1 cellular context compared by ENCODE assay signal in the genomic region with DNA sequence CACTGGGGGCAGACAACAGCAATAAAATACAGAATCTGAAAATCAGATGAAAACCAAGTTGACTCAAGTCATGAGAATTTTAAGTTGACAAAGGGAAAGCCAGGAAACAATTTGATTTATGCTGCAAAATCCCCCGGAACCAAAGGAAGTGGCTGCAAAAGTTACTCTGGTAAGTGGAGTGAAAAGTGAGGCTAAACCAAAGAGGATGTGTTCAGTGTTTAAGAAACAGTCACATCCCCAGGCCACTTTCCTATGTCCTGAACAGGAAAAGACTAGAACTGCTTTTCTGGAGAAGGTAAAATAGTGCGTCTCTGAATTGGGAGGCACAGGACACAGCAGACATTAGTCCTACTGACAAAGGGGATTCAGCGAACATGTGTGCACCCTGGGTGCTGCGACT.
TF ChIP-seq lines count a peak whose summit lies in the region.

No MANE protein-coding gene starts in this region.

TF ChIP-seq in GM12878, 131 proteins besides CTCF, POLR2A, EP300 and RAD21:
- TF ChIP-seq CUX1 (IDR thresholded peaks at IDR 0.05; ENCODE audit: insufficient replicate concordance, low read depth, low read length) (no peak), STAT3 (IDR thresholded peaks at IDR 0.05; ENCODE audit: low read depth, low read length) (0 out of 2 replicates have a peak, but pooled peaks have one; percentile 60), IKZF1 (conservative IDR thresholded peaks at IDR 0.05) (peak; percentile 40), BACH1 (IDR thresholded peaks at IDR 0.05; ENCODE audit: borderline replicate concordance) (0 out of 2 replicates have a peak, but pooled peaks have one; percentile 19), RUNX3 (IDR thresholded peaks at IDR 0.05; ENCODE audit: low read length) (peak; percentile 24; the same call in 1 of the 2 replicates), CHD1 (IDR thresholded peaks at IDR 0.05; ENCODE audit: low read depth, low read length) (no peak), EED (IDR thresholded peaks at IDR 0.05; ENCODE audit: low read depth) (0 out of 2 replicates have a peak, but pooled peaks have one; percentile 23), SPI1 (IDR thresholded peaks at IDR 0.05; ENCODE audit: borderline replicate concordance, insufficient read depth, low read depth, low read length) (0 out of 2 replicates have a peak, but pooled peaks have one; percentile 19), IKZF2 (IDR thresholded peaks at IDR 0.05) (peak in 1 of 2 experiments; percentile 39; a peak in 1 of 4 replicates)
- TF ChIP-seq, protein P1, sequence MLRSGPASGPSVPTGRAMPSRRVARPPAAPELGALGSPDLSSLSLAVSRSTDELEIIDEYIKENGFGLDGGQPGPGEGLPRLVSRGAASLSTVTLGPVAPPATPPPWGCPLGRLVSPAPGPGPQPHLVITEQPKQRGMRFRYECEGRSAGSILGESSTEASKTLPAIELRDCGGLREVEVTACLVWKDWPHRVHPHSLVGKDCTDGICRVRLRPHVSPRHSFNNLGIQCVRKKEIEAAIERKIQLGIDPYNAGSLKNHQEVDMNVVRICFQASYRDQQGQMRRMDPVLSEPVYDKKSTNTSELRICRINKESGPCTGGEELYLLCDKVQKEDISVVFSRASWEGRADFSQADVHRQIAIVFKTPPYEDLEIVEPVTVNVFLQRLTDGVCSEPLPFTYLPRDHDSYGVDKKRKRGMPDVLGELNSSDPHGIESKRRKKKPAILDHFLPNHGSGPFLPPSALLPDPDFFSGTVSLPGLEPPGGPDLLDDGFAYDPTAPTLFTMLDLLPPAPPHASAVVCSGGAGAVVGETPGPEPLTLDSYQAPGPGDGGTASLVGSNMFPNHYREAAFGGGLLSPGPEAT (IDR thresholded peaks at IDR 0.05; ENCODE audit: low read depth), result 0 out of 2 replicates have a peak, but pooled peaks have one; percentile 13
- TF ChIP-seq, protein P2, sequence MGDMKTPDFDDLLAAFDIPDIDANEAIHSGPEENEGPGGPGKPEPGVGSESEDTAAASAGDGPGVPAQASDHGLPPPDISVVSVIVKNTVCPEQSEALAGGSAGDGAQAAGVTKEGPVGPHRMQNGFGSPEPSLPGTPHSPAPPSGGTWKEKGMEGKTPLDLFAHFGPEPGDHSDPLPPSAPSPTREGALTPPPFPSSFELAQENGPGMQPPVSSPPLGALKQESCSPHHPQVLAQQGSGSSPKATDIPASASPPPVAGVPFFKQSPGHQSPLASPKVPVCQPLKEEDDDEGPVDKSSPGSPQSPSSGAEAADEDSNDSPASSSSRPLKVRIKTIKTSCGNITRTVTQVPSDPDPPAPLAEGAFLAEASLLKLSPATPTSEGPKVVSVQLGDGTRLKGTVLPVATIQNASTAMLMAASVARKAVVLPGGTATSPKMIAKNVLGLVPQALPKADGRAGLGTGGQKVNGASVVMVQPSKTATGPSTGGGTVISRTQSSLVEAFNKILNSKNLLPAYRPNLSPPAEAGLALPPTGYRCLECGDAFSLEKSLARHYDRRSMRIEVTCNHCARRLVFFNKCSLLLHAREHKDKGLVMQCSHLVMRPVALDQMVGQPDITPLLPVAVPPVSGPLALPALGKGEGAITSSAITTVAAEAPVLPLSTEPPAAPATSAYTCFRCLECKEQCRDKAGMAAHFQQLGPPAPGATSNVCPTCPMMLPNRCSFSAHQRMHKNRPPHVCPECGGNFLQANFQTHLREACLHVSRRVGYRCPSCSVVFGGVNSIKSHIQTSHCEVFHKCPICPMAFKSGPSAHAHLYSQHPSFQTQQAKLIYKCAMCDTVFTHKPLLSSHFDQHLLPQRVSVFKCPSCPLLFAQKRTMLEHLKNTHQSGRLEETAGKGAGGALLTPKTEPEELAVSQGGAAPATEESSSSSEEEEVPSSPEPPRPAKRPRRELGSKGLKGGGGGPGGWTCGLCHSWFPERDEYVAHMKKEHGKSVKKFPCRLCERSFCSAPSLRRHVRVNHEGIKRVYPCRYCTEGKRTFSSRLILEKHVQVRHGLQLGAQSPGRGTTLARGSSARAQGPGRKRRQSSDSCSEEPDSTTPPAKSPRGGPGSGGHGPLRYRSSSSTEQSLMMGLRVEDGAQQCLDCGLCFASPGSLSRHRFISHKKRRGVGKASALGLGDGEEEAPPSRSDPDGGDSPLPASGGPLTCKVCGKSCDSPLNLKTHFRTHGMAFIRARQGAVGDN (IDR thresholded peaks at IDR 0.05), result 0 out of 2 replicates have a peak, but pooled peaks have one; percentile 26
- TF ChIP-seq, protein P3, sequence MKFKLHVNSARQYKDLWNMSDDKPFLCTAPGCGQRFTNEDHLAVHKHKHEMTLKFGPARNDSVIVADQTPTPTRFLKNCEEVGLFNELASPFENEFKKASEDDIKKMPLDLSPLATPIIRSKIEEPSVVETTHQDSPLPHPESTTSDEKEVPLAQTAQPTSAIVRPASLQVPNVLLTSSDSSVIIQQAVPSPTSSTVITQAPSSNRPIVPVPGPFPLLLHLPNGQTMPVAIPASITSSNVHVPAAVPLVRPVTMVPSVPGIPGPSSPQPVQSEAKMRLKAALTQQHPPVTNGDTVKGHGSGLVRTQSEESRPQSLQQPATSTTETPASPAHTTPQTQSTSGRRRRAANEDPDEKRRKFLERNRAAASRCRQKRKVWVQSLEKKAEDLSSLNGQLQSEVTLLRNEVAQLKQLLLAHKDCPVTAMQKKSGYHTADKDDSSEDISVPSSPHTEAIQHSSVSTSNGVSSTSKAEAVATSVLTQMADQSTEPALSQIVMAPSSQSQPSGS (IDR thresholded peaks at IDR 0.05; ENCODE audit: low read length), result no peak
